In genomic region chr10:132539431-132539839, GRCh38 we compare ENCODE assay signal across 8 cellular contexts. TPM values are rescaled to one million over a fixed set of nuclear protein-coding genes. Genes with fewer than 3 reads are reported as not detected.
DNase-seq lines count a peak whose midpoint lies in the region; ATAC-seq, FAIRE-seq and TF ChIP-seq lines count a peak whose summit lies in the region.

No MANE protein-coding gene starts in this region.

- H3K27me3 Mint-ChIP-seq in nephron (ENCODE audit: low read depth): peaks cover 3% of the 10 kb centered on the region

- H3K27ac ChIP-seq in A549: no peak overlapping the region

- peaks cover 3% of the 10 kb centered on the region for H3K36me3 Mint-ChIP-seq in nephron (ENCODE audit: low read depth)

- no peak for TF ChIP-seq RAD21 in A549 (conservative IDR thresholded peaks at IDR 0.05 in 1 of 2, IDR thresholded peaks at IDR 0.05 in 1 of 2)

- no peak for TF ChIP-seq POLR2A in A549 (IDR thresholded peaks at IDR 0.05; ENCODE audit: low read length)

- 89% methylated on average over 11 of the region's 11 CpGs for WGBS in A549 (ENCODE audit: missing lambda C conversion rate)

- TF ChIP-seq CTCF in A549 (IDR thresholded peaks at IDR 0.05) (no peak), nephron (IDR thresholded peaks at IDR 0.05; ENCODE audit: unreplicated experiment in 3 of 3) (no peak)

- 0 out of 3 replicates have a peak overlapping the region, but pooled peaks have one; percentile 96 for H3K4me2 ChIP-seq in A549

- no peaks in the 10 kb centered on the region for H3K9me3 Mint-ChIP-seq in nephron

- no peaks in the 10 kb centered on the region for H3K9me3 ChIP-seq in A549

- no peak overlapping the region for H3K4me3 ChIP-seq in A549

- H3K27ac Mint-ChIP-seq in nephron: peak overlapping the region; percentile 55 to 75 (median 69)

- H3K4me1 ChIP-seq in A549: peaks cover 20% of the 10 kb centered on the region

- CTCF ChIA-PET in A549 (lab: Yijun Ruan, JAX): interaction anchor here (0.7 to 1.7 kb wide), 4 partner anchors 31 to 85 kb away, joined by 4 to 7 read pairs (median 4); no protein-coding TSS in a partner anchor

- H3K4me1 Mint-ChIP-seq in nephron: peaks cover 53% of the 10 kb centered on the region

- POLR2A ChIA-PET in A549 (lab: Yijun Ruan, JAX): no interaction called here

- no peak for FAIRE-seq in A549 (lab: Jason Lieb, UNC)

- no peak for TF ChIP-seq EP300 in A549 (IDR thresholded peaks at IDR 0.05)

- no peak for ATAC-seq in A549

- H3K4me3 Mint-ChIP-seq in nephron: peak overlapping the region; percentile 89 to 92 (median 92)

- DNase-seq in A549 (ENCODE audit: low read depth in 1 of 2, low spot score in 1 of 2) (no peak), NCI-H2029 treated with DMSO at 0.1 percent for 48 hours (lab: John Stamatoyannopoulos, UW) (peak; percentile 1), cerebellar nuclear complex (lab: John Stamatoyannopoulos, UW) (peak; percentile 45 to 74), cortex of kidney (lab: John Stamatoyannopoulos, UW) (no peak), NCI-H2227 treated with DMSO at 0.1 percent for 48 hours (lab: John Stamatoyannopoulos, UW) (no peak), SK-N-DZ (ENCODE audit: low spot score) (no peak), SKM-1 treated with dmso at 0.1 percent for 144 hours (lab: John Stamatoyannopoulos, UW; ENCODE audit: unreplicated experiment) (no peak)

TF ChIP-seq in A549, 52 proteins besides CTCF, POLR2A, EP300 and RAD21:
- TF ChIP-seq PHF8 (IDR thresholded peaks at IDR 0.05; ENCODE audit: borderline replicate concordance, low read depth) (no peak), HOXB13 (CRISPR knock-in tag; IDR thresholded peaks at IDR 0.05; ENCODE audit: low read depth) (no peak), SREBF2 (IDR thresholded peaks at IDR 0.05) (no peak), FOSB (CRISPR knock-in tag; IDR thresholded peaks at IDR 0.05) (no peak), TP53 (CRISPR knock-in tag; IDR thresholded peaks at IDR 0.05) (no peak), MAFK (IDR thresholded peaks at IDR 0.05; ENCODE audit: partially characterized antibody) (no peak), RARB (CRISPR knock-in tag; IDR thresholded peaks at IDR 0.05) (no peak), CHD4 (IDR thresholded peaks at IDR 0.05; ENCODE audit: borderline replicate concordance) (no peak), ATOH8 (CRISPR knock-in tag; IDR thresholded peaks at IDR 0.05; ENCODE audit: low read depth) (no peak), ESRRA (IDR thresholded peaks at IDR 0.05; ENCODE audit: borderline replicate concordance, low read length) (no peak), KDM5A (IDR thresholded peaks at IDR 0.05) (no peak), MYC (IDR thresholded peaks at IDR 0.05; ENCODE audit: borderline replicate concordance, low read length) (no peak), HES2 (IDR thresholded peaks at IDR 0.05) (no peak), KDM1A (IDR thresholded peaks at IDR 0.05; ENCODE audit: low read depth) (no peak), POLR2AphosphoS2 (conservative IDR thresholded peaks at IDR 0.05; ENCODE audit: low read length) (no peak), ZNF302 (CRISPR knock-in tag; IDR thresholded peaks at IDR 0.05) (no peak), ZFP36 (IDR thresholded peaks at IDR 0.05; ENCODE audit: borderline replicate concordance, partially characterized antibody) (no peak)

RNA-seq across cellular contexts. Expression of gene INPP5A, which starts 1.8 kb away (rescaled TPM):
- 12.0 and 13.7 TPM in 2 replicates for polyA plus RNA-seq in A549 (2011; rRNA removed)
- polyA plus RNA-seq in A549 (2012; cell fraction: cytosol; rRNA removed): 10.7 and 11.9 TPM in 2 replicates
- polyA plus RNA-seq in A549 (2012; cell fraction: nucleus; rRNA removed): 7.8 and 8.6 TPM in 2 replicates
- 11.5 to 15.1 TPM (median 12.3 TPM) in 3 replicates for polyA plus RNA-seq in A549 (2017; fragmentation: RNase III; extraction: RNeasy Plus Mini Kit Qiagen cat#74134 plus additional on column Dnase treatment)
- polyA minus RNA-seq in A549 (2011; rRNA and poly(A)+ RNA removed): 12.6 and 19.2 TPM in 2 replicates
- polyA plus RNA-seq in SK-N-DZ (2014; cell fraction: cytosol; rRNA removed): 23.6 and 25.3 TPM in 2 replicates
- polyA plus RNA-seq in SK-N-DZ (2014; cell fraction: nucleus; rRNA removed): 13.8 and 15.2 TPM in 2 replicates

Comparison
In these comparisons a context has a peak if more than half of its experiments do, and no peak if none do; other contexts are left out.
1. DNase-seq: peak in NCI-H2029 treated with DMSO at 0.1 percent for 48 hours (single experiment) and cerebellar nuclear complex (2 of 2); none in A549 (0 of 2), cortex of kidney (single experiment), NCI-H2227 treated with DMSO at 0.1 percent for 48 hours (single experiment), SK-N-DZ (single experiment) and SKM-1 treated with dmso at 0.1 percent for 144 hours (single experiment).